Comparison of ENCODE assay signal across 33 cellular contexts in the genomic region with DNA sequence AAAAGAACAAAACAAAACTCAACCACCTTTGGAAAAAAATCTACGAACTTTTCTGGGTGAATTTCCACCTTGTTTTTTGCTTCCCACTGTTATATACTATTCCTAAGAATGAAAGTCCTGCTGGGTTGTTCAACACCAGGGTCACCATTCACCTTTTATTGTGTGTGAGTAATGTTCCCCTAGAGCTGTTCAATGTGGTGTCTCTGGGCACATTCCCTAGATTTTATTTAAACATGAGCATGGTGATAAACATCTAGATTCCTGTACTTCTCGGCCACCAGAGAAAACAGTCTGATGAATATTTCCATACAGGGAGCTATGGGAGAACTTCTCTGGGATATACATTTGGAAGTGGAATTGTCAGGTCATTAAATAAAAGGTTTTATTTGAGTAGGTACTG. TPM values are rescaled to one million over a fixed set of nuclear protein-coding genes. Genes with fewer than 3 reads are reported as not detected.
"Had no signal": no experiment of that assay in that cellular context is flagged by ENCODE, and none has a peak within 500 bp of the region (broad histone marks: within the 10 kb centered on the region; RNA-seq: fewer than 3 reads in every experiment).

No MANE protein-coding gene starts in this region.

- H3K36me3 ChIP-seq: colonic mucosa, gastroesophageal sphincter, heart left ventricle, neutrophil, prostate gland, right atrium auricular region, stomach, tibial artery, upper lobe of left lung had no signal

- H3K4me3 Mint-ChIP-seq: dendritic cell treated with granulocyte-macrophage colony-stimulating factor and Interleukin-4, amounts not matched to agents 40 ng/mL and 50 ng/mL, for 4 days; endodermal cell; mesothelial cell of epicardium; naive B cell; natural killer cell treated with Interleukin-12 subunit alpha and Interleukin-12 subunit beta and Interleukin-15 and Interleukin-18, amount 100 ng/mL, for 72 hours; neural crest cell; stimulated activated effector memory CD8-positive, alpha-beta T cell treated with anti-CD3 and anti-CD28 coated beads, Interleukin-12 subunit alpha, Interleukin-12 subunit beta, amount 100 ng/mL, for 72 hours had no signal

- H3K79me2 ChIP-seq: hepatocyte had no signal

- H3K4me3 ChIP-seq: colonic mucosa, gastroesophageal sphincter, heart left ventricle, hepatocyte, mucosa of descending colon, prostate gland, right atrium auricular region, smooth muscle cell, stomach, testis, tibial artery, upper lobe of left lung had no signal

- H3K4me1 Mint-ChIP-seq: mesothelial cell of epicardium; naive B cell; stimulated activated effector memory CD8-positive, alpha-beta T cell treated with anti-CD3 and anti-CD28 coated beads, Interleukin-12 subunit alpha, Interleukin-12 subunit beta, amount 100 ng/mL, for 72 hours had no signal

- H3K36me3 Mint-ChIP-seq: mesothelial cell of epicardium; naive B cell; natural killer cell treated with Interleukin-12 subunit alpha and Interleukin-12 subunit beta and Interleukin-15 and Interleukin-18, amount 100 ng/mL, for 72 hours; stimulated activated effector memory CD8-positive, alpha-beta T cell treated with anti-CD3 and anti-CD28 coated beads, Interleukin-12 subunit alpha, Interleukin-12 subunit beta, amount 100 ng/mL, for 72 hours had no signal

- H3K9me3 Mint-ChIP-seq: dendritic cell treated with granulocyte-macrophage colony-stimulating factor and Interleukin-4, amounts not matched to agents 40 ng/mL and 50 ng/mL, for 4 days; endodermal cell; mesothelial cell of epicardium; natural killer cell treated with Interleukin-12 subunit alpha and Interleukin-12 subunit beta and Interleukin-15 and Interleukin-18, amount 100 ng/mL, for 72 hours; neural crest cell; stimulated activated effector memory CD8-positive, alpha-beta T cell treated with anti-CD3 and anti-CD28 coated beads, Interleukin-12 subunit alpha, Interleukin-12 subunit beta, amount 100 ng/mL, for 72 hours had no signal

- H2AFZ ChIP-seq: hepatocyte had no signal

- H3K27ac Mint-ChIP-seq: dendritic cell treated with granulocyte-macrophage colony-stimulating factor and Interleukin-4, amounts not matched to agents 40 ng/mL and 50 ng/mL, for 4 days; endodermal cell; mesothelial cell of epicardium; naive B cell; natural killer cell treated with Interleukin-12 subunit alpha and Interleukin-12 subunit beta and Interleukin-15 and Interleukin-18, amount 100 ng/mL, for 72 hours; stimulated activated effector memory CD8-positive, alpha-beta T cell treated with anti-CD3 and anti-CD28 coated beads, Interleukin-12 subunit alpha, Interleukin-12 subunit beta, amount 100 ng/mL, for 72 hours had no signal

- H3K4me2 ChIP-seq: hepatocyte, smooth muscle cell had no signal

- ATAC-seq: esophagus mucosa; foreskin keratinocyte; gastroesophageal sphincter; heart left ventricle; left lobe of liver; mucosa of descending colon; natural killer cell treated with Interleukin-12 subunit alpha and Interleukin-12 subunit beta and Interleukin-15 and Interleukin-18, amount 100 ng/mL, for 72 hours; sciatic nerve; stimulated activated effector memory CD8-positive, alpha-beta T cell treated with anti-CD3 and anti-CD28 coated beads, Interleukin-12 subunit alpha, Interleukin-12 subunit beta, amount 100 ng/mL, for 72 hours had no signal

- DNase-seq: colonic mucosa; effector CD8-positive, alpha-beta T cell; endodermal cell; foreskin keratinocyte; heart left ventricle; kidney; mesenchymal stem cell; mucosa of descending colon; naive B cell; stimulated activated CD4-positive, alpha-beta T cell treated with anti-CD3 and anti-CD28 coated beads, Interleukin-12 subunit alpha, Interleukin-12 subunit beta, amount 100 ng/mL, for 4 hours; stimulated activated CD4-positive, alpha-beta T cell treated with anti-CD3 and anti-CD28 coated beads, Interleukin-1b, Interleukin-23, amount 100 ng/mL, for 48 hours; stimulated activated CD4-positive, alpha-beta T cell treated with anti-CD3 and anti-CD28 coated beads, Interleukin-4, amount 100 ng/mL, for 1 hour; stimulated activated naive CD4-positive, alpha-beta T cell treated with Interleukin-2 at 50 U/mL for 16 hours; stomach; testis; tibial artery; upper lobe of left lung had no signal

- H3K9me3 ChIP-seq: colonic mucosa, gastroesophageal sphincter, heart left ventricle, mucosa of descending colon, neutrophil, prostate gland, right atrium auricular region, stomach, testis, tibial artery, upper lobe of left lung had no signal

- H3K4me1 ChIP-seq: colonic mucosa, foreskin keratinocyte, gastroesophageal sphincter, heart left ventricle, prostate gland, right atrium auricular region, stomach, testis, tibial artery, upper lobe of left lung had no signal

- H3K27me3 ChIP-seq: colonic mucosa, foreskin keratinocyte, gastroesophageal sphincter, right atrium auricular region, stomach, testis, tibial artery, upper lobe of left lung had no signal

- H3K27ac ChIP-seq: colonic mucosa, epithelial cell of prostate, foreskin keratinocyte, gastroesophageal sphincter, heart left ventricle, hepatocyte, neutrophil, prostate gland, right atrium auricular region, stomach, testis, tibial artery, upper lobe of left lung had no signal

RNA-seq across cellular contexts. Expression of a gene that starts 13.0 kb away (rescaled TPM):
- total RNA-seq: esophagus mucosa; foreskin keratinocyte; left lobe of liver; lung microvascular endothelial cell; natural killer cell treated with Interleukin-12 subunit alpha and Interleukin-12 subunit beta and Interleukin-15 and Interleukin-18, amount 100 ng/mL, for 72 hours had no signal
- polyA plus RNA-seq: foreskin keratinocyte, hepatocyte had no signal
